In the genomic region with DNA sequence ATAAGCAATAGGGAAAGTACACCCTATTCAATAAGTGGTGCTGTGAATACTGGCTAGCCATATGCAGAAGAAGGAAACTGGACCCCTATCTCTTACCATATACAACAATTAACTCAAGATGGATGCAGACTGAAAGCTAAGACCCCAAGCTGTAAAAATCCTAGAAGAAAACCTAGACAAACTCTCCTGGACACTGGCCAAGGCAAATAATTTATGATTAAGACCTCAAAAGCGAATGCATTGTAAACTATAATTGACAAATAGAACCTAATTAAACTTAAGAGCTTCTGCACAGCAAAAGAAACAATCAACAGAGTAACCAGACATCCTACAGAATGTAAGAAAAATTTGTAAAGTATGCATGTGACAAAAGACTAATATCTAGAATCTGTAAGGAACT, we compare ENCODE assay signal across 26 cellular contexts. TPM values are rescaled to one million over a fixed set of nuclear protein-coding genes. Genes with fewer than 3 reads are reported as not detected.
"Had no signal": no experiment of that assay in that cellular context is flagged by ENCODE, and none has a peak within 500 bp of the region (broad histone marks: within the 10 kb centered on the region; RNA-seq: fewer than 3 reads in every experiment).

No MANE protein-coding gene starts in this region.

- H3K27ac ChIP-seq: HL-60, KMS-11, SJSA1 had no signal

- H3K36me3 ChIP-seq: SJSA1 had no signal

- H3K9me3 ChIP-seq: SJSA1, SK-N-SH had no signal

- DNase-seq: Kasumi-1, MM.1S, NCI-H1092 treated with DMSO at 0.1 percent for 48 hours, NCI-H1417 treated with DMSO at 0.1 percent for 48 hours, NCI-H1694, NCI-H187 treated with DMSO at 0.1 percent for 48 hours, NCI-H2029 treated with DMSO at 0.1 percent for 48 hours, NCI-H2171, NCI-H226, NCI-H446, NCI-H510A, NCI-H524 treated with DMSO at 0.1 percent for 48 hours, NCI-H774, Right ventricle myocardium superior, RPMI8226, SIG-M5, SK-N-SH, SW 1271, T-cell had no signal

- H3K4me1 ChIP-seq: SJSA1 had no signal

- FAIRE-seq: HTR-8/SVneo, K562, RCC 7860 had no signal

- H3K4me3 ChIP-seq: K562, SJSA1 had no signal

RNA-seq across cellular contexts. Expression of a gene that starts 41.1 kb away (rescaled TPM):
- polyA plus RNA-seq: IgD-negative memory B cell, K562, SK-N-SH had no signal
